In the genomic region with DNA sequence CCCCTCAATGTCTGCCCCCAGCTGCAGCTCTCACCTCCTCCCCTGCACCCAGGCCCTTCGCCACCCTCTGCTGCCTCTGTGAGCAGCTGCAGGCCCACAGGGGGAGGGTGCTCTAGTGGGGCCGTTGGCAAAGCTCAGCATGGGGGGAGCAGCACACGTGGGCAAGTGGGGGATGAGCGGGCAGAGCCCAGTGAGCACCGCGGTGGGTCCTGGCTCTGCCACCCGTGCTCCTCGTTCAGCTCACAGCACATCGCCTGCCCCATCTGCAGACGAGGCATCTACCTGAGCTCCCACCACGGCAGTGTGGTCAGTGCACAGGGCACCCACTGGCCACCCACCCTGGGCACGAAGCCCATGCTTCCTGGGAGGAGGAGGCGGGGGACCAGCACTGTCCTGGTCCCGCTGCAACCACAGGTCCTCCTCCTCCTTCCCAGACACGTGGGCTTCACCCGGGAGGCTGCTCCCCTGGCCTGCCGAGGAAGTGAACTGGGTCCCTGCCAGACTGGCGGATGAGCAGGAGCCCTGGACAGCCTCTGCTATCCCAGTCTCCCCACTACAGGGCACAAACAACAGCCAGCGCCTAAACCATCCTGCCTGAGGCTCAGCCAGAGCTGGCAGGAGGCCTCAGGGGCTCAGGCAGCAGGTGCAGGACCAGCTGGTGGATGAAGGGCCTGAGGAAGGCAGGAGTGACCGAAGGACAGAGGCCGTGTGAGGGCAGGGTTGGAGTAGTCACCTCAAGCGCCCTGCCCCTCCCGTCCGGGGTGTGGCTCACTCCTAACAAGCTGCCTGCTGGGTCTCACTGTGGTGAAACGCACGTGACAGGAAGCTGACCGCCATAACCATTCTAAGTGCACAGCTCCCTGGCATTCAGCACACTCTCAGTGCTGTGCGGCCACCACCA, we compare ENCODE assay signal across 9 cellular contexts.
DNase-seq lines count a peak whose midpoint lies in the region; ATAC-seq lines count a peak whose summit lies in the region.
"Had no signal": no experiment of that assay in that cellular context is flagged by ENCODE, and none has a peak within 500 bp of the region (broad histone marks: within the 10 kb centered on the region; RNA-seq: fewer than 3 reads in every experiment).

No MANE protein-coding gene starts in this region.

- peak; percentile 21 for DNase-seq in activated CD4-positive, alpha-beta T cell treated with anti-CD3 and anti-CD28 coated beads for 48 hours
- no peak for DNase-seq in activated CD4-positive, alpha-beta T cell treated with anti-CD3 and anti-CD28 coated beads for 1 hour
- peak; percentile 91 for DNase-seq in NCI-H510A (lab: John Stamatoyannopoulos, UW)
- DNase-seq in cerebellum (ENCODE audit: low spot score) = peak; percentile 23
- DNase-seq in retina = peak; percentile 68
- no peak for DNase-seq in RPMI8226
- no peak for DNase-seq in effector CD4-positive, alpha-beta T cell
- DNase-seq: activated CD4-positive, CD25-positive, alpha-beta regulatory T cell treated with anti-CD3 and anti-CD28 coated beads, Interleukin-2, amount 50 U/mL, for 72 hours had no signal

- no peak for ATAC-seq in HG03095 (IDR thresholded peaks at IDR 0.05; ENCODE audit: unreplicated experiment)

Comparison
In these comparisons a context has a peak if more than half of its experiments do, and no peak if none do; other contexts are left out.
1. DNase-seq: peak in activated CD4-positive, alpha-beta T cell treated with anti-CD3 and anti-CD28 coated beads for 48 hours (single experiment), NCI-H510A (single experiment), cerebellum (single experiment) and retina (single experiment); none in activated CD4-positive, alpha-beta T cell treated with anti-CD3 and anti-CD28 coated beads for 1 hour (single experiment), RPMI8226 (single experiment) and effector CD4-positive, alpha-beta T cell (single experiment).